Comparison of ENCODE assay signal across 10 cellular contexts in genomic region chr1:81237531-81238528, GRCh38.
DNase-seq lines count a peak whose midpoint lies in the region; ATAC-seq and TF ChIP-seq lines count a peak whose summit lies in the region.
"Had no signal": no experiment of that assay in that cellular context is flagged by ENCODE, and none has a peak within 500 bp of the region (broad histone marks: within the 10 kb centered on the region; RNA-seq: fewer than 3 reads in every experiment).

No MANE protein-coding gene starts in this region.

- DNase-seq in DMS53 treated with DMSO at 0.1 percent for 48 hours (lab: John Stamatoyannopoulos, UW; ENCODE audit: unreplicated experiment) (peak; percentile 51), MM.1S (peak; percentile 46), coronary artery (ENCODE audit: low spot score) (no peak), substantia nigra (lab: John Stamatoyannopoulos, UW) (no peak), cerebellar cortex (ENCODE audit: low spot score) (no peak)
- DNase-seq in activated CD8-positive, alpha-beta memory T cell treated with anti-CD3 and anti-CD28 coated beads, Interleukin-2, amount 10 ng/mL, durations not matched to agents 7 days and 5 days = no peak
- DNase-seq: NCI-H2227 treated with DMSO at 0.1 percent for 48 hours; stimulated activated CD4-positive, alpha-beta T cell treated with anti-CD3 and anti-CD28 coated beads, Interleukin-15, amount 100 ng/mL, for 24 hours had no signal

- H3F3A ChIP-seq in MM.1S (ENCODE audit: insufficient read depth, low read length) (0 out of 2 replicates have a peak, but pooled peaks cover 4% of the 10 kb centered on the region), neural cell (ENCODE audit: insufficient read depth, low read length, poor library complexity, severe bottlenecking) (no peaks in the 10 kb centered on the region)

- H3K9me3 ChIP-seq in MM.1S (replicated peaks; ENCODE audit: insufficient read depth, low read length) (no peaks in the 10 kb centered on the region), neural cell (ENCODE audit: low read length) (no peaks in the 10 kb centered on the region)

- H3K4me3 ChIP-seq in MM.1S (ENCODE audit: low read length) (peak overlapping the region; percentile 62), coronary artery (peak overlapping the region; percentile 39), neural cell (ENCODE audit: low read length) (no peak overlapping the region)

- H3K27me3 ChIP-seq in MM.1S (replicated peaks; ENCODE audit: insufficient read depth, low read length) (no peaks in the 10 kb centered on the region), neural cell (ENCODE audit: insufficient read depth, low read depth, low read length) (no peaks in the 10 kb centered on the region)

- CTCF ChIA-PET in activated CD8-positive, alpha-beta memory T cell treated with anti-CD3 and anti-CD28 coated beads, Interleukin-2, amount 10 ng/mL, durations not matched to agents 7 days and 5 days (lab: Charles Lee) = no interaction called here

- no peak overlapping the region for H3K4me3 Mint-ChIP-seq in activated CD8-positive, alpha-beta memory T cell treated with anti-CD3 and anti-CD28 coated beads, Interleukin-2, amount 10 ng/mL, durations not matched to agents 7 days and 5 days

- H3K36me3 Mint-ChIP-seq in activated CD8-positive, alpha-beta memory T cell treated with anti-CD3 and anti-CD28 coated beads, Interleukin-2, amount 10 ng/mL, durations not matched to agents 7 days and 5 days = no peaks in the 10 kb centered on the region

- H3K4me2 ChIP-seq in MM.1S (ENCODE audit: low read depth, low read length) (peak overlapping the region; percentile 87), neural cell (ENCODE audit: low read length) (peak overlapping the region; percentile 5)

- peaks cover 3% of the 10 kb centered on the region for H3K9me3 Mint-ChIP-seq in activated CD8-positive, alpha-beta memory T cell treated with anti-CD3 and anti-CD28 coated beads, Interleukin-2, amount 10 ng/mL, durations not matched to agents 7 days and 5 days (ENCODE audit: low read depth)

- TF ChIP-seq RAD21 in neural cell (conservative IDR thresholded peaks at IDR 0.05) = no peak

- H3K27ac ChIP-seq in MM.1S (ENCODE audit: low read length) = peak overlapping the region; percentile 63
- no peak overlapping the region for H3K27ac ChIP-seq in coronary artery
- no peak overlapping the region for H3K27ac ChIP-seq in neural cell (ENCODE audit: low read length)
- H3K27ac ChIP-seq in substantia nigra (ENCODE audit: low read depth, low read length, poor library complexity, severe bottlenecking) = no peak overlapping the region

- no peaks in the 10 kb centered on the region for H3K4me1 Mint-ChIP-seq in activated CD8-positive, alpha-beta memory T cell treated with anti-CD3 and anti-CD28 coated beads, Interleukin-2, amount 10 ng/mL, durations not matched to agents 7 days and 5 days

- ATAC-seq in GM21390 (IDR thresholded peaks at IDR 0.05; ENCODE audit: unreplicated experiment) = no peak
- no peak for ATAC-seq in activated CD8-positive, alpha-beta memory T cell treated with anti-CD3 and anti-CD28 coated beads, Interleukin-2, amount 10 ng/mL, durations not matched to agents 7 days and 5 days

- H3K36me3 ChIP-seq in MM.1S (replicated peaks; ENCODE audit: insufficient read depth, low read length) (no peaks in the 10 kb centered on the region), neural cell (ENCODE audit: insufficient read depth, low read length) (no peaks in the 10 kb centered on the region)

- H4K20me1 ChIP-seq in MM.1S (ENCODE audit: insufficient read depth, low read length) (no peaks in the 10 kb centered on the region), neural cell (ENCODE audit: insufficient read depth) (no peaks in the 10 kb centered on the region)

- H3K9ac ChIP-seq in MM.1S (ENCODE audit: low read length) (peak overlapping the region; percentile 56), neural cell (ENCODE audit: low read length) (no peak overlapping the region)

- H3K4me1 ChIP-seq in MM.1S (ENCODE audit: low read length) = no peaks in the 10 kb centered on the region; the same call in 1 of the 2 replicates

- H3K9me2 ChIP-seq in MM.1S (replicated peaks; ENCODE audit: insufficient read depth, low read length) (no peaks in the 10 kb centered on the region), neural cell (ENCODE audit: insufficient read depth, low read length) (no peaks in the 10 kb centered on the region)

- H3K27ac Mint-ChIP-seq in activated CD8-positive, alpha-beta memory T cell treated with anti-CD3 and anti-CD28 coated beads, Interleukin-2, amount 10 ng/mL, durations not matched to agents 7 days and 5 days = no peak overlapping the region

- no peaks in the 10 kb centered on the region for H3K27me3 Mint-ChIP-seq in activated CD8-positive, alpha-beta memory T cell treated with anti-CD3 and anti-CD28 coated beads, Interleukin-2, amount 10 ng/mL, durations not matched to agents 7 days and 5 days

- no peaks in the 10 kb centered on the region for H3K79me2 ChIP-seq in MM.1S (ENCODE audit: low read length)
- H3K79me2 ChIP-seq in neural cell (replicated peaks; ENCODE audit: insufficient read depth, low read length) = no peaks in the 10 kb centered on the region

- peak overlapping the region; percentile 74 for H2AFZ ChIP-seq in MM.1S (ENCODE audit: low read length)
- no peak overlapping the region for H2AFZ ChIP-seq in neural cell (ENCODE audit: low read depth, low read length)

- no peak for TF ChIP-seq EP300 in neural cell (conservative IDR thresholded peaks at IDR 0.05; ENCODE audit: poor library complexity, severe bottlenecking)

- TF ChIP-seq CTCF in MM.1S (IDR thresholded peaks at IDR 0.05; ENCODE audit: low read length) (no peak), coronary artery (IDR thresholded peaks at IDR 0.05) (no peak), neural cell (IDR thresholded peaks at IDR 0.05; ENCODE audit: poor library complexity, severe bottlenecking) (no peak)

TF ChIP-seq in neural cell, 6 proteins besides CTCF, POLR2A, EP300 and RAD21:
- TF ChIP-seq EZH2 (IDR thresholded peaks at IDR 0.05; ENCODE audit: borderline replicate concordance, insufficient read depth, low read length, poor library complexity, severe bottlenecking) = no peak
- TF ChIP-seq, protein P1, sequence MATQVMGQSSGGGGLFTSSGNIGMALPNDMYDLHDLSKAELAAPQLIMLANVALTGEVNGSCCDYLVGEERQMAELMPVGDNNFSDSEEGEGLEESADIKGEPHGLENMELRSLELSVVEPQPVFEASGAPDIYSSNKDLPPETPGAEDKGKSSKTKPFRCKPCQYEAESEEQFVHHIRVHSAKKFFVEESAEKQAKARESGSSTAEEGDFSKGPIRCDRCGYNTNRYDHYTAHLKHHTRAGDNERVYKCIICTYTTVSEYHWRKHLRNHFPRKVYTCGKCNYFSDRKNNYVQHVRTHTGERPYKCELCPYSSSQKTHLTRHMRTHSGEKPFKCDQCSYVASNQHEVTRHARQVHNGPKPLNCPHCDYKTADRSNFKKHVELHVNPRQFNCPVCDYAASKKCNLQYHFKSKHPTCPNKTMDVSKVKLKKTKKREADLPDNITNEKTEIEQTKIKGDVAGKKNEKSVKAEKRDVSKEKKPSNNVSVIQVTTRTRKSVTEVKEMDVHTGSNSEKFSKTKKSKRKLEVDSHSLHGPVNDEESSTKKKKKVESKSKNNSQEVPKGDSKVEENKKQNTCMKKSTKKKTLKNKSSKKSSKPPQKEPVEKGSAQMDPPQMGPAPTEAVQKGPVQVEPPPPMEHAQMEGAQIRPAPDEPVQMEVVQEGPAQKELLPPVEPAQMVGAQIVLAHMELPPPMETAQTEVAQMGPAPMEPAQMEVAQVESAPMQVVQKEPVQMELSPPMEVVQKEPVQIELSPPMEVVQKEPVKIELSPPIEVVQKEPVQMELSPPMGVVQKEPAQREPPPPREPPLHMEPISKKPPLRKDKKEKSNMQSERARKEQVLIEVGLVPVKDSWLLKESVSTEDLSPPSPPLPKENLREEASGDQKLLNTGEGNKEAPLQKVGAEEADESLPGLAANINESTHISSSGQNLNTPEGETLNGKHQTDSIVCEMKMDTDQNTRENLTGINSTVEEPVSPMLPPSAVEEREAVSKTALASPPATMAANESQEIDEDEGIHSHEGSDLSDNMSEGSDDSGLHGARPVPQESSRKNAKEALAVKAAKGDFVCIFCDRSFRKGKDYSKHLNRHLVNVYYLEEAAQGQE (IDR thresholded peaks at IDR 0.05; ENCODE audit: borderline replicate concordance) = no peak
- TF ChIP-seq POLR2AphosphoS5 (IDR thresholded peaks at IDR 0.05) = no peak
- no peak for TF ChIP-seq SMC3 (conservative IDR thresholded peaks at IDR 0.05; ENCODE audit: poor library complexity)
- no peak for TF ChIP-seq MXI1 (conservative IDR thresholded peaks at IDR 0.05; ENCODE audit: poor library complexity, severe bottlenecking)
- no peak for TF ChIP-seq TAF1 (IDR thresholded peaks at IDR 0.05; ENCODE audit: low read depth)

Comparison
In these comparisons a context has a peak if more than half of its experiments do, and no peak if none do; other contexts are left out.
1. DNase-seq: peak in DMS53 treated with DMSO at 0.1 percent for 48 hours (single experiment) and MM.1S (single experiment); none in coronary artery (single experiment), substantia nigra (0 of 49), cerebellar cortex (single experiment) and activated CD8-positive, alpha-beta memory T cell treated with anti-CD3 and anti-CD28 coated beads, Interleukin-2, amount 10 ng/mL, durations not matched to agents 7 days and 5 days (single experiment).